Comparison of ENCODE assay signal across 16 cellular contexts in the genomic region with DNA sequence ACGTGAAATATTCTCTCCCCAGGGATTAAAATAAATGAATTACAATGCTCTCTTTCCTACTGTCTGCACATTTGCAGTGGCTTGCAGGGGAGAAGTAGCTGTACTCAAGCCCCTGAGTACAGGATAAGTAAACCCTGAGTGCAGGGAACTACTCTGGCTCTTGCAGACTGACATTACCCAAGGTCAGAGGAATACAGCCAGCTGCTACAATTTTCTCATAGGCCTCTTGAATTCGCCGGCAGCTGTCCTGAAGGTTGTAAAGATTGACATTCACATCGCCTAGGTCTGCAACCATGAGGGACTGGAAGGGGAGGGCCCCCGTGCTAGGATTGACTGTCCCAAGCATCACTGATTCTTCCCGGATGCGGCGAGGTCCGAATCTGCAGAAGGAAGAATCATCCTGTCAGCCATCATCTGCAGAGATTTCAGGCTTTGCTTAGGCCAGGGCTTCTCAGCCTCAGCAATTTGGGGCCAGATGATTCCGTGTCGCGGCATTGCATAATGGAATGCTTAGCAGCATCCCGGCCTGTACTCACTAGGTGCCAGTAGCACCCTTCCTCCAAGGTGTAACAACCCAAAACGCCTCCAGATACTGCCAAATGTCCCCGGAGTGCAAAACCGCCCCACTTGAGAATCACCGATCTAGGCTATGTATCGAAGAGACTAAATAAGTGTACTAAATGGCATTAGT. TPM values are rescaled to one million over a fixed set of nuclear protein-coding genes. Genes with fewer than 3 reads are reported as not detected.
DNase-seq lines count a peak whose midpoint lies in the region; ATAC-seq and TF ChIP-seq lines count a peak whose summit lies in the region.
"Had no signal": no experiment of that assay in that cellular context is flagged by ENCODE, and none has a peak within 500 bp of the region (broad histone marks: within the 10 kb centered on the region; RNA-seq: fewer than 3 reads in every experiment).

No MANE protein-coding gene starts in this region.

- POLR2A ChIA-PET in activated CD4-positive, alpha-beta T cell treated with anti-CD3 and anti-CD28 coated beads for 36 hours (lab: Charles Lee), result no interaction called here
- POLR2A ChIA-PET in IMR-90 (lab: Charles Lee; ENCODE audit: unreplicated experiment), result no interaction called here

- dilution Hi-C loops in IMR-90 (cut with HindIII; ENCODE audit: low sequenced_read_pairs, unreplicated experiment), result no loop called here

- no peak overlapping the region for H2BK20ac ChIP-seq in IMR-90 (ENCODE audit: low read depth, low read length)

- no peak overlapping the region for H3K14ac ChIP-seq in IMR-90 (replicated peaks; ENCODE audit: low read depth, low read length)

- no peak overlapping the region for H2BK120ac ChIP-seq in IMR-90 (ENCODE audit: low read depth, low read length)

- no peak overlapping the region for H2BK15ac ChIP-seq in IMR-90 (ENCODE audit: low read depth, low read length)

- no peak for TF ChIP-seq RAD21 in IMR-90 (IDR thresholded peaks at IDR 0.05; ENCODE audit: low read length)

- peaks cover 35% of the 10 kb centered on the region for H3K4me1 Mint-ChIP-seq in activated CD4-positive, alpha-beta T cell treated with anti-CD3 and anti-CD28 coated beads for 36 hours
- peaks cover 43% of the 10 kb centered on the region for H3K4me1 Mint-ChIP-seq in activated naive CD8-positive, alpha-beta T cell treated with anti-CD3 and anti-CD28 coated beads, Interleukin-2, amount 50 U/mL, for 24 hours
- H3K4me1 Mint-ChIP-seq in nephron progenitor cell, result peaks cover 18% of the 10 kb centered on the region

- BruUV-seq in IMR-90 (replicated peaks; lab: Mats Ljungman, UMichigan), result no TSS peak

- peak overlapping the region; percentile 77 for H3K4me3 Mint-ChIP-seq in activated CD4-positive, alpha-beta T cell treated with anti-CD3 and anti-CD28 coated beads for 36 hours
- peak overlapping the region; percentile 84 for H3K4me3 Mint-ChIP-seq in activated naive CD8-positive, alpha-beta T cell treated with anti-CD3 and anti-CD28 coated beads, Interleukin-2, amount 50 U/mL, for 24 hours
- peak overlapping the region; percentile 59 for H3K4me3 Mint-ChIP-seq in nephron progenitor cell

- no peaks in the 10 kb centered on the region for H3K79me1 ChIP-seq in IMR-90 (ENCODE audit: low read depth in 1 of 2, low read length in 2 of 2)

- peak overlapping the region; percentile 89 for H3K27ac Mint-ChIP-seq in activated CD4-positive, alpha-beta T cell treated with anti-CD3 and anti-CD28 coated beads for 36 hours
- H3K27ac Mint-ChIP-seq in activated naive CD8-positive, alpha-beta T cell treated with anti-CD3 and anti-CD28 coated beads, Interleukin-2, amount 50 U/mL, for 24 hours, result peak overlapping the region; percentile 88
- H3K27ac Mint-ChIP-seq in nephron progenitor cell, result no peak overlapping the region

- H4K20me1 ChIP-seq in IMR-90 (ENCODE audit: insufficient read depth, low read length), result no peaks in the 10 kb centered on the region

- H2AK9ac ChIP-seq in IMR-90 (replicated peaks; ENCODE audit: low read depth, low read length, poor library complexity), result no peak overlapping the region

- no peaks in the 10 kb centered on the region; the same call in 1 of the 2 replicates for H3K9me3 ChIP-seq in IMR-90 (ENCODE audit: control insufficient read depth, insufficient read depth, low read length)
- H3K9me3 ChIP-seq: SK-N-SH, upper lobe of right lung had no signal

- no peak overlapping the region for H3K56ac ChIP-seq in IMR-90 (ENCODE audit: extremely low read depth, insufficient read depth, low read length)

- H3K36me3 Mint-ChIP-seq in activated CD4-positive, alpha-beta T cell treated with anti-CD3 and anti-CD28 coated beads for 36 hours (ENCODE audit: low read depth), result peaks cover 32% of the 10 kb centered on the region
- peaks cover 11% of the 10 kb centered on the region for H3K36me3 Mint-ChIP-seq in activated naive CD8-positive, alpha-beta T cell treated with anti-CD3 and anti-CD28 coated beads, Interleukin-2, amount 50 U/mL, for 24 hours (ENCODE audit: low read depth)
- H3K36me3 Mint-ChIP-seq in nephron progenitor cell (ENCODE audit: low read depth), result peaks cover 4% of the 10 kb centered on the region

- TF ChIP-seq CTCF in IMR-90 (conservative IDR thresholded peaks at IDR 0.05; ENCODE audit: low read depth, low read length), result no peak
- no peak for TF ChIP-seq CTCF in nephron progenitor cell (IDR thresholded peaks at IDR 0.05)

- H3K9ac ChIP-seq in IMR-90 (ENCODE audit: low read depth, low read length), result no peak overlapping the region
- H3K9ac ChIP-seq: SK-N-SH had no signal

- no peak overlapping the region for H4K5ac ChIP-seq in IMR-90 (ENCODE audit: low read depth, low read length)

- no peak overlapping the region for H2AK5ac ChIP-seq in IMR-90 (ENCODE audit: low read depth, low read length)

- in situ Hi-C loops in IMR-90 (cut with MboI; ENCODE audit: low sequenced_read_pairs), result no loop called here

- no peaks in the 10 kb centered on the region; the same call in 1 of the 2 replicates for H3K27me3 ChIP-seq in IMR-90 (ENCODE audit: control insufficient read depth, insufficient read depth, low read length)

- ATAC-seq in activated CD4-positive, alpha-beta T cell treated with anti-CD3 and anti-CD28 coated beads for 36 hours, result no peak
- no peak for ATAC-seq in IMR-90 (ENCODE audit: low read depth)
- no peak for ATAC-seq in activated naive CD8-positive, alpha-beta T cell treated with anti-CD3 and anti-CD28 coated beads, Interleukin-2, amount 50 U/mL, for 24 hours
- ATAC-seq: left cardiac atrium, upper lobe of right lung had no signal

- no peaks in the 10 kb centered on the region for H3K36me3 ChIP-seq in IMR-90 (ENCODE audit: control insufficient read depth, insufficient read depth, low read length)
- H3K36me3 ChIP-seq: upper lobe of right lung had no signal

- no peaks in the 10 kb centered on the region for H3K27me3 Mint-ChIP-seq in activated CD4-positive, alpha-beta T cell treated with anti-CD3 and anti-CD28 coated beads for 36 hours
- no peaks in the 10 kb centered on the region for H3K27me3 Mint-ChIP-seq in activated naive CD8-positive, alpha-beta T cell treated with anti-CD3 and anti-CD28 coated beads, Interleukin-2, amount 50 U/mL, for 24 hours
- H3K27me3 Mint-ChIP-seq in nephron progenitor cell (ENCODE audit: low read depth, poor library complexity), result peaks cover 28% of the 10 kb centered on the region

- H3K9me1 ChIP-seq in IMR-90 (ENCODE audit: insufficient read depth, low read length), result no peaks in the 10 kb centered on the region

- intact Hi-C loops in activated CD4-positive, alpha-beta T cell treated with anti-CD3 and anti-CD28 coated beads for 36 hours (cut with DNase I, micrococcal nuclease), result loop anchor here in 1 of 2 experiments (5.0 kb wide), 1 partner anchor 34 kb away; a partner anchor contains a TSS
- intact Hi-C loops in IMR-90 (cut with micrococcal nuclease), result no loop called here

- CTCF ChIA-PET in activated CD4-positive, alpha-beta T cell treated with anti-CD3 and anti-CD28 coated beads for 36 hours (lab: Charles Lee), result interaction anchor here (0.8 to 1.9 kb wide), 3 partner anchors 18 to 158 kb away, joined by 3 to 7 read pairs (median 4); a partner anchor contains a TSS
- CTCF ChIA-PET in IMR-90 (lab: Yijun Ruan, JAX), result interaction anchor here (0.5 to 0.6 kb wide), 2 partner anchors 88 to 457 kb away, joined by 3 to 4 read pairs; no protein-coding TSS in a partner anchor

- H4K8ac ChIP-seq in IMR-90 (ENCODE audit: low read depth in 2 of 2, low read length in 2 of 2), result no peak overlapping the region

- no peak overlapping the region for H3K4ac ChIP-seq in IMR-90 (ENCODE audit: low read depth, low read length)

- no peak overlapping the region for H4K91ac ChIP-seq in IMR-90 (ENCODE audit: insufficient read depth, low read depth, low read length)

- no peaks in the 10 kb centered on the region for H3K9me3 Mint-ChIP-seq in activated CD4-positive, alpha-beta T cell treated with anti-CD3 and anti-CD28 coated beads for 36 hours (ENCODE audit: low read depth)
- H3K9me3 Mint-ChIP-seq in activated naive CD8-positive, alpha-beta T cell treated with anti-CD3 and anti-CD28 coated beads, Interleukin-2, amount 50 U/mL, for 24 hours, result no peaks in the 10 kb centered on the region
- no peaks in the 10 kb centered on the region for H3K9me3 Mint-ChIP-seq in nephron progenitor cell

- no peak overlapping the region for H3K18ac ChIP-seq in IMR-90 (ENCODE audit: low read depth, low read length)

- TF ChIP-seq POLR2A in IMR-90 (IDR thresholded peaks at IDR 0.05; ENCODE audit: low read depth, low read length), result no peak

- no peak overlapping the region for H3K27ac ChIP-seq in IMR-90 (ENCODE audit: insufficient read depth, low read length)
- H3K27ac ChIP-seq: PC-9, upper lobe of right lung had no signal

- no peaks in the 10 kb centered on the region for H3K4me1 ChIP-seq in IMR-90 (ENCODE audit: control insufficient read depth, insufficient read depth, low read length)

- DNase-seq in activated CD4-positive, alpha-beta T cell treated with anti-CD3 and anti-CD28 coated beads for 36 hours, result no peak
- no peak for DNase-seq in activated CD4-positive, alpha-beta T cell treated with anti-CD3 and anti-CD28 coated beads for 48 hours
- no peak for DNase-seq in IMR-90
- DNase-seq in activated naive CD8-positive, alpha-beta T cell treated with anti-CD3 and anti-CD28 coated beads, Interleukin-2, amount 50 U/mL, for 24 hours, result no peak
- no peak for DNase-seq in nephron progenitor cell
- DNase-seq in NCI-H2081 treated with DMSO at 0.1 percent for 48 hours (lab: John Stamatoyannopoulos, UW), result no peak
- no peak for DNase-seq in cortex of kidney (lab: John Stamatoyannopoulos, UW)
- DNase-seq in amygdala (lab: John Stamatoyannopoulos, UW), result no peak
- DNase-seq: left cardiac atrium, MM.1S, NCI-H2081, NCI-H69, PC-9, SK-N-SH, upper lobe of right lung had no signal

- H3K23ac ChIP-seq in IMR-90 (ENCODE audit: low read depth, low read length), result no peak overlapping the region

- 88% methylated on average over 7 of the region's 18 CpGs; no CpG with 5 or more reads in 1 of the 2 experiments for WGBS in IMR-90 (ENCODE audit: extremely low coverage in 2 of 2, insufficient read length in 1 of 2), 2 experiments

- H3K4me3 ChIP-seq in IMR-90 (ENCODE audit: insufficient read depth, low read depth, low read length), result no peak overlapping the region
- H3K4me3 ChIP-seq: smooth muscle cell, upper lobe of right lung had no signal

- no peak overlapping the region for H2BK5ac ChIP-seq in IMR-90 (ENCODE audit: low read depth, low read length, poor library complexity, severe bottlenecking)

- H2AFZ ChIP-seq in IMR-90 (replicated peaks; ENCODE audit: low read length, poor library complexity), result peak overlapping the region; percentile 10
- H2AFZ ChIP-seq: PC-9 had no signal

- no peak overlapping the region for H3K4me2 ChIP-seq in IMR-90 (ENCODE audit: low read depth, low read length)
- H3K4me2 ChIP-seq: SK-N-SH had no signal

RNA-seq across cellular contexts. Expression of a gene that starts 1.7 kb away (rescaled TPM):
- total RNA-seq in activated CD4-positive, alpha-beta T cell treated with anti-CD3 and anti-CD28 coated beads for 36 hours, result 10 to 100 TPM; 18.1 to 24.0 TPM
- 0.18 and 0.28 TPM in 2 replicates for total RNA-seq in IMR-90 (2012; rRNA removed)
- 0.20 and 0.26 TPM in 2 replicates for polyA plus RNA-seq in IMR-90 (2012; rRNA removed)
- 0.18 and 0.20 TPM in 2 replicates for polyA plus RNA-seq in IMR-90 (2012; cell fraction: cytosol; rRNA removed)
- polyA plus RNA-seq in IMR-90 (2012; cell fraction: nucleus; rRNA removed; ENCODE audit: low replicate concordance), result 0.09 TPM in 2 replicates
- total RNA-seq: upper lobe of right lung had no signal

RNA-seq across cellular contexts. Expression of a gene that starts 34.1 kb away (rescaled TPM):
- 10 to 100 TPM; 30.2 to 34.0 TPM for total RNA-seq in activated CD4-positive, alpha-beta T cell treated with anti-CD3 and anti-CD28 coated beads for 36 hours
- 8.6 and 13.4 TPM in 2 replicates for total RNA-seq in IMR-90 (2012; rRNA removed)
- 3.8 and 6.0 TPM in 2 replicates for polyA plus RNA-seq in IMR-90 (2012; rRNA removed)
- 3.1 and 5.7 TPM in 2 replicates for polyA plus RNA-seq in IMR-90 (2012; cell fraction: cytosol; rRNA removed)
- polyA plus RNA-seq in IMR-90 (2012; cell fraction: nucleus; rRNA removed; ENCODE audit: low replicate concordance), result 4.3 and 7.0 TPM in 2 replicates

RNA-seq across cellular contexts. Expression of a gene that starts 56.5 kb away (rescaled TPM):
- 10 to 100 TPM; 10.9 to 14.1 TPM for total RNA-seq in activated CD4-positive, alpha-beta T cell treated with anti-CD3 and anti-CD28 coated beads for 36 hours
- 12.5 and 13.1 TPM in 2 replicates for total RNA-seq in IMR-90 (2012; rRNA removed)
- polyA plus RNA-seq in IMR-90 (2012; rRNA removed), result 6.9 and 8.0 TPM in 2 replicates
- 2.5 TPM in 2 replicates for polyA plus RNA-seq in IMR-90 (2012; cell fraction: cytosol; rRNA removed)
- polyA plus RNA-seq in IMR-90 (2012; cell fraction: nucleus; rRNA removed; ENCODE audit: low replicate concordance), result 4.5 and 13.3 TPM in 2 replicates

RNA-seq across cellular contexts. Expression of a gene that starts 59.1 kb away (rescaled TPM):
- 1 to 10 TPM; 7.6 to 9.6 TPM for total RNA-seq in activated CD4-positive, alpha-beta T cell treated with anti-CD3 and anti-CD28 coated beads for 36 hours
- total RNA-seq in IMR-90 (2012; rRNA removed), result 5.3 and 7.0 TPM in 2 replicates
- polyA plus RNA-seq in IMR-90 (2012; rRNA removed), result 7.8 and 8.3 TPM in 2 replicates
- 8.0 and 8.7 TPM in 2 replicates for polyA plus RNA-seq in IMR-90 (2012; cell fraction: cytosol; rRNA removed)
- 19.8 and 20.6 TPM in 2 replicates for polyA plus RNA-seq in IMR-90 (2012; cell fraction: nucleus; rRNA removed; ENCODE audit: low replicate concordance)

Comparison
In these comparisons a context has a peak if more than half of its experiments do, and no peak if none do; other contexts are left out.
1. RNA of a gene that starts 1.7 kb away (total RNA-seq): 18.1 to 24.0 TPM in activated CD4-positive, alpha-beta T cell treated with anti-CD3 and anti-CD28 coated beads for 36 hours; 0.18 to 0.28 TPM in IMR-90; every median in the first group is over 10 times any median in the second.
2. Peak in every context shown above with its lines, with median percentiles within 50 percentile points of each other: H3K4me3 Mint-ChIP-seq.